Comparison of ENCODE assay signal across 8 cellular contexts in the genomic region with DNA sequence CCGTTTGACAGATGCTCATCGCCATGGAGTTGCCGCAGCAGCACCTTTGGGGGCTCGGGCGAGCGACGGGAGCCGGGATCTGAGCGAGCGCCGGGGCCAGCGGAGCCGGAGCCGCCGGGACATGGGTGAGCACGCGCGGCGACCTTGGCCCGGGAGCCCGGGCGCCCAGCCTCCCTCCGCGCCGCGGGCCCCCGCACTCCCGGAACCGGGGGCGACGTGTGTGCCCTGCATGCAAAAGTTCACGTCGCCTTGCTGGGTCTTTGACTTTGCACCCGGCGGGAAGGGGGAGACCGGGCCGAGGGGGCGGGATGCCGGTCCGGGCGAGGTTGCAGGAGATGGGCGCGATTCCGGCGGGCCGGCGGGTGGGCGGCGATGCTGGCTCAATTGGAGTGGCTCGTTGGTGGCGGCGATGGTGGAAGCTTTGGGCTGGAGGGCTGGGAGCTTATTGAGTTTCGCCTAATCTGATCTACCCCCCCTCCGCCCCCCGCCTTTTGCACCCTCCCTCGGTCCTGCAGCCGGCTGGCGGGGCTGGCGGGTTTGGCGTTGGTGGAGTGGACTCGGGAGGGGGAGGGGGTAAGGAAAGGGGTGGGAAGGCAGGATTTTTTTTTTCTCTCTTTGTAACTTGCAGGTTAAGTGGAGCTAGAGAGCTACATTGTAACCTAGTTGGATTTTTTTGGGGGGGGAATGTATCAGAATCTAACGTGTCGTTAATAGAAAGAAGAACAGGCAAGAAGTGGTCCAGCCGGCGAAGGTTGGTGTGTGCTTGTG. TPM values are rescaled to one million over a fixed set of nuclear protein-coding genes. Genes with fewer than 3 reads are reported as not detected.
DNase-seq lines count a peak whose midpoint lies in the region; ATAC-seq and TF ChIP-seq lines count a peak whose summit lies in the region.

A gene (plus strand): TSS at position 618 of the 768 bp plus-strand sequence. CDS start 20,459 bp downstream, outside the sequence.

- H3K27me3 ChIP-seq in CD8-positive, alpha-beta memory T cell (ENCODE audit: insufficient read depth, low read length, poor library complexity, severe bottlenecking), result no peaks in the 10 kb centered on the region
- H3K27me3 ChIP-seq in GM23338 (ENCODE audit: insufficient read depth), result peaks cover 14% of the 10 kb centered on the region
- H3K27me3 ChIP-seq in thyroid gland, result no peaks in the 10 kb centered on the region

- no peaks in the 10 kb centered on the region for H3K9me2 ChIP-seq in GM23338 (ENCODE audit: insufficient read depth)

- intact Hi-C loops in activated T-helper 1 cell treated with anti-CD3 and anti-CD28 coated beads, Interleukin-12 subunit alpha, Interleukin-12 subunit beta, Interleukin-2, Interleukin-4 antibody, amounts not matched to agents 30 ng/mL and 10 ng/mL and 1 ng/mL, durations not matched to agents 14 hours and 24 hours and 36 hours (cut with micrococcal nuclease), result loop anchor here (1.0 to 5.0 kb wide), 5 partner anchors 20 to 702 kb away; no protein-coding TSS in a partner anchor
- intact Hi-C loops in natural killer cell (cut with micrococcal nuclease), result loop anchor here (2.0 to 5.0 kb wide), 4 partner anchors 20 to 207 kb away; no protein-coding TSS in a partner anchor
- intact Hi-C loops in thyroid gland (cut with DNase I), result loop anchor here (10.0 kb wide), 1 partner anchor 144 kb away; no protein-coding TSS in a partner anchor

- CTCF ChIA-PET in CD8-positive, alpha-beta memory T cell (lab: Charles Lee), result no interaction called here

- POLR2A ChIA-PET in CD8-positive, alpha-beta memory T cell (lab: Charles Lee), result no interaction called here

- TF ChIP-seq POLR2A in thyroid gland (IDR thresholded peaks at IDR 0.05), result no peak

- peaks cover 3 to 9% (median 8%) of the 10 kb centered on the region in 3 donors for H3K4me1 Mint-ChIP-seq in CD8-positive, alpha-beta memory T cell
- peaks cover 8% of the 10 kb centered on the region; the same call in 1 of the 3 replicates for H3K4me1 Mint-ChIP-seq in GM23338
- peaks cover 15% of the 10 kb centered on the region for H3K4me1 Mint-ChIP-seq in activated T-helper 1 cell treated with anti-CD3 and anti-CD28 coated beads, Interleukin-12 subunit alpha, Interleukin-12 subunit beta, Interleukin-2, Interleukin-4 antibody, amounts not matched to agents 30 ng/mL and 10 ng/mL and 1 ng/mL, durations not matched to agents 14 hours and 24 hours and 36 hours (ENCODE audit: low read depth)
- H3K4me1 Mint-ChIP-seq in natural killer cell, result peaks cover 7 to 8% of the 10 kb centered on the region in 2 donors

- ATAC-seq in GM23338 (peak; percentile 8), natural killer cell (peak; percentile 20 to 34 (median 29)), GM18498 (IDR thresholded peaks at IDR 0.05; ENCODE audit: unreplicated experiment) (no peak)

- peak within 1 kb of the TSS; percentile 93 for H2AFZ ChIP-seq in GM23338

- peak in 4 of 5 donors; percentile 7 to 53 (median 19) for DNase-seq in CD8-positive, alpha-beta memory T cell
- DNase-seq in GM23338 (ENCODE audit: low spot score) (peak; percentile 62), NCI-H345 treated with DMSO at 0.1 percent for 48 hours (lab: John Stamatoyannopoulos, UW; ENCODE audit: unreplicated experiment) (peak; percentile 30), fibroblast of villous mesenchyme (ENCODE audit: low read depth) (peak; percentile 33), natural killer cell (peak; percentile 48), thyroid gland (peak; percentile 75 to 77)
- DNase-seq in activated T-helper 1 cell treated with anti-CD3 and anti-CD28 coated beads, Interleukin-12 subunit alpha, Interleukin-12 subunit beta, Interleukin-2, Interleukin-4 antibody, amounts not matched to agents 30 ng/mL and 10 ng/mL and 1 ng/mL, durations not matched to agents 14 hours and 24 hours and 36 hours (ENCODE audit: low spot score), result peak; percentile 32

- H3K27ac Mint-ChIP-seq in CD8-positive, alpha-beta memory T cell, result peak within 1 kb of the TSS in 6 of 8 donors; percentile 21 to 87 (median 74)
- H3K27ac Mint-ChIP-seq in GM23338 (no peak within 1 kb of the TSS), natural killer cell (peak within 1 kb of the TSS in 1 of 2 donors; percentile 39)
- H3K27ac Mint-ChIP-seq in activated T-helper 1 cell treated with anti-CD3 and anti-CD28 coated beads, Interleukin-12 subunit alpha, Interleukin-12 subunit beta, Interleukin-2, Interleukin-4 antibody, amounts not matched to agents 30 ng/mL and 10 ng/mL and 1 ng/mL, durations not matched to agents 14 hours and 24 hours and 36 hours, result peak within 1 kb of the TSS; percentile 95

- H3K36me3 ChIP-seq in CD8-positive, alpha-beta memory T cell (ENCODE audit: insufficient read depth, low read length), result no peaks in the 10 kb centered on the region
- H3K36me3 ChIP-seq in GM23338 (ENCODE audit: insufficient read depth) (no peaks in the 10 kb centered on the region), thyroid gland (no peaks in the 10 kb centered on the region)

- H4K20me1 ChIP-seq in GM23338 (replicated peaks; ENCODE audit: insufficient read depth), result no peaks in the 10 kb centered on the region

- H3K27ac ChIP-seq in CD8-positive, alpha-beta memory T cell (ENCODE audit: low read depth, low read length), result no peak within 1 kb of the TSS
- H3K27ac ChIP-seq in GM23338 (ENCODE audit: low read depth), result no peak within 1 kb of the TSS
- H3K27ac ChIP-seq in thyroid gland, result peak within 1 kb of the TSS; percentile 84 to 97 (median 85)

- H3K4me2 ChIP-seq in GM23338, result peak within 1 kb of the TSS; percentile 89

- peaks cover 21% of the 10 kb centered on the region for H3K79me2 ChIP-seq in GM23338 (replicated peaks; ENCODE audit: insufficient read depth)

- WGBS in thyroid gland, 2 donors, result 1 to 3% methylated on average over 7 to 12 of the region's 65 CpGs

- H3K4me3 Mint-ChIP-seq in CD8-positive, alpha-beta memory T cell, result peak within 1 kb of the TSS in 2 of 7 donors; percentile 88 to 89
- H3K4me3 Mint-ChIP-seq in GM23338 (no peak within 1 kb of the TSS; the same call in 2 of the 3 replicates), natural killer cell (no peak within 1 kb of the TSS)
- H3K4me3 Mint-ChIP-seq in activated T-helper 1 cell treated with anti-CD3 and anti-CD28 coated beads, Interleukin-12 subunit alpha, Interleukin-12 subunit beta, Interleukin-2, Interleukin-4 antibody, amounts not matched to agents 30 ng/mL and 10 ng/mL and 1 ng/mL, durations not matched to agents 14 hours and 24 hours and 36 hours, result no peak within 1 kb of the TSS

- peaks cover 3 to 16% of the 10 kb centered on the region in 2 donors for H3K27me3 Mint-ChIP-seq in CD8-positive, alpha-beta memory T cell
- H3K27me3 Mint-ChIP-seq in GM23338 (ENCODE audit: insufficient read depth, low read depth, poor library complexity) (peaks cover 4% of the 10 kb centered on the region), natural killer cell (ENCODE audit: low read depth in 2 of 2) (no peaks in the 10 kb centered on the region)
- H3K27me3 Mint-ChIP-seq in activated T-helper 1 cell treated with anti-CD3 and anti-CD28 coated beads, Interleukin-12 subunit alpha, Interleukin-12 subunit beta, Interleukin-2, Interleukin-4 antibody, amounts not matched to agents 30 ng/mL and 10 ng/mL and 1 ng/mL, durations not matched to agents 14 hours and 24 hours and 36 hours (ENCODE audit: insufficient read depth), result peaks cover 20% of the 10 kb centered on the region

- TF ChIP-seq CTCF in GM23338 (conservative IDR thresholded peaks at IDR 0.05; ENCODE audit: low read depth in 2 of 2) (no peak), fibroblast of villous mesenchyme (IDR thresholded peaks at IDR 0.05; ENCODE audit: insufficient read depth, low read depth, low read length) (no peak), natural killer cell (IDR thresholded peaks at IDR 0.05) (no peak), thyroid gland (IDR thresholded peaks at IDR 0.05) (peak in 1 of 6 experiments; percentile 24)

- H3K4me1 ChIP-seq in CD8-positive, alpha-beta memory T cell (ENCODE audit: insufficient read depth, low read length), result peaks cover 4% of the 10 kb centered on the region
- peaks cover 25% of the 10 kb centered on the region for H3K4me1 ChIP-seq in GM23338 (ENCODE audit: insufficient read depth)
- H3K4me1 ChIP-seq in thyroid gland, result peaks cover 7 to 14% of the 10 kb centered on the region in 2 donors

- H3K4me3 ChIP-seq in CD8-positive, alpha-beta memory T cell (ENCODE audit: low read length), result peak within 1 kb of the TSS; percentile 22
- H3K4me3 ChIP-seq in GM23338 (peak within 1 kb of the TSS; percentile 93), fibroblast of villous mesenchyme (ENCODE audit: low read depth, low read length) (peak within 1 kb of the TSS; percentile 68), thyroid gland (replicated peaks in 1 of 3) (peak within 1 kb of the TSS in 2 of 3 donors; percentile 80 to 82)

- peaks cover 0 to 1% (median 0%) of the 10 kb centered on the region in 3 donors for H3K36me3 Mint-ChIP-seq in CD8-positive, alpha-beta memory T cell
- H3K36me3 Mint-ChIP-seq in GM23338 (ENCODE audit: low read depth) (no peaks in the 10 kb centered on the region; the same call in 2 of the 3 replicates), natural killer cell (no peaks in the 10 kb centered on the region)
- peaks cover 6% of the 10 kb centered on the region for H3K36me3 Mint-ChIP-seq in activated T-helper 1 cell treated with anti-CD3 and anti-CD28 coated beads, Interleukin-12 subunit alpha, Interleukin-12 subunit beta, Interleukin-2, Interleukin-4 antibody, amounts not matched to agents 30 ng/mL and 10 ng/mL and 1 ng/mL, durations not matched to agents 14 hours and 24 hours and 36 hours (ENCODE audit: low read depth)

- no peaks in the 10 kb centered on the region for H3K9me3 ChIP-seq in CD8-positive, alpha-beta memory T cell (ENCODE audit: low read length)
- H3K9me3 ChIP-seq in thyroid gland, result no peaks in the 10 kb centered on the region

- H3F3A ChIP-seq in GM23338 (replicated peaks; ENCODE audit: low read depth), result 0 out of 2 replicates have a peak, but pooled peaks cover 6% of the 10 kb centered on the region

- H3K9me3 Mint-ChIP-seq in CD8-positive, alpha-beta memory T cell, result no peaks in the 10 kb centered on the region
- H3K9me3 Mint-ChIP-seq in GM23338, result no peaks in the 10 kb centered on the region
- H3K9me3 Mint-ChIP-seq in activated T-helper 1 cell treated with anti-CD3 and anti-CD28 coated beads, Interleukin-12 subunit alpha, Interleukin-12 subunit beta, Interleukin-2, Interleukin-4 antibody, amounts not matched to agents 30 ng/mL and 10 ng/mL and 1 ng/mL, durations not matched to agents 14 hours and 24 hours and 36 hours, result no peaks in the 10 kb centered on the region
- H3K9me3 Mint-ChIP-seq in natural killer cell, result no peaks in the 10 kb centered on the region

RNA-seq across cellular contexts. Expression of the gene that starts here (rescaled TPM):
- total RNA-seq in CD8-positive, alpha-beta memory T cell, result 10 to 100 TPM; 13.9 to 14.1 TPM
- 0.22 TPM for polyA plus RNA-seq in CD8-positive, alpha-beta memory T cell
- 3.7 and 5.5 TPM in 2 replicates for total RNA-seq in GM23338 (2014; rRNA removed; shearing (Covaris generic))
- polyA plus RNA-seq in GM23338 (2016; fragmentation: Nextera tagmentation; extraction: Ambion mirVana), result 1.6 TPM in 2 replicates
- total RNA-seq in activated T-helper 1 cell treated with anti-CD3 and anti-CD28 coated beads, Interleukin-12 subunit alpha, Interleukin-12 subunit beta, Interleukin-2, Interleukin-4 antibody, amounts not matched to agents 30 ng/mL and 10 ng/mL and 1 ng/mL, durations not matched to agents 14 hours and 24 hours and 36 hours, result 36.2 and 42.0 TPM in 2 replicates
- total RNA-seq in fibroblast of villous mesenchyme (2.6 and 2.9 TPM in 2 replicates), natural killer cell (10 to 100 TPM; 36.0 to 46.6 (median 41.2) TPM), thyroid gland (10 to 100 TPM; 32.1 to 72.0 (median 42.0) TPM)

Comparison
In these comparisons a context has a peak if more than half of its experiments do, and no peak if none do; other contexts are left out.
1. DNase-seq: peak in every context shown above with its lines; median percentile 76 in thyroid gland; 62 in GM23338; 48 in natural killer cell; 33 in fibroblast of villous mesenchyme; 32 in activated T-helper 1 cell treated with anti-CD3 and anti-CD28 coated beads, Interleukin-12 subunit alpha, Interleukin-12 subunit beta, Interleukin-2, Interleukin-4 antibody, amounts not matched to agents 30 ng/mL and 10 ng/mL and 1 ng/mL, durations not matched to agents 14 hours and 24 hours and 36 hours; 30 in NCI-H345 treated with DMSO at 0.1 percent for 48 hours; 19 in CD8-positive, alpha-beta memory T cell.
2. H3K27ac ChIP-seq: peak in thyroid gland (3 of 3); none in CD8-positive, alpha-beta memory T cell (single experiment) and GM23338 (single experiment).
3. H3K4me3 ChIP-seq: peak in every context shown above with its lines; median percentile 93 in GM23338; 81 in thyroid gland; 68 in fibroblast of villous mesenchyme; 22 in CD8-positive, alpha-beta memory T cell.